25 cellular contexts compared by ENCODE assay signal in the genomic region with DNA sequence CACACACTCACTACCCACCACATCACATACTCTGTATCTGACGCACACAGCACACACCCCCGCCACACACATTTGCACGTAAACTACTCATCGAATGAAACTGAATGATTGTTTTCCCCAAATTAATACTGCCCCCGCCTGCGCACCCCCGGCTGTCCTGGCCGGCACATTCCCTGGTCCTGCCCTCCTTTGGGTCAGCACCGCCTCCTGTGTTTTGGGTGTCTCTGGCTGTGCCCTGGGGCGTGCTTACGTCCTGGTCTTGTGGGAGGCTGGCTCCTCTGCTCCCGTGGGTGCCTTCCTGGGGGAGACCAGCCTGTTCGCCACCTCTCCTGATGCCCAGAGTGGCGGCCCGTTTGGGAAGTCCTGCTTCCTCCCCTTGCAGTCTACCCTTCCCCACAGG.
"Had no signal": no experiment of that assay in that cellular context is flagged by ENCODE, and none has a peak within 500 bp of the region (broad histone marks: within the 10 kb centered on the region; RNA-seq: fewer than 3 reads in every experiment).

No MANE protein-coding gene starts in this region.

- H3K9me3 Mint-ChIP-seq: activated T-helper 1 cell treated with anti-CD3 and anti-CD28 coated beads, Interleukin-12 subunit alpha, Interleukin-12 subunit beta, Interleukin-2, Interleukin-4 antibody, amounts not matched to agents 30 ng/mL and 10 ng/mL and 1 ng/mL, durations not matched to agents 14 hours and 24 hours and 36 hours; dendritic cell treated with granulocyte-macrophage colony-stimulating factor and Interleukin-4, amounts not matched to agents 40 ng/mL and 50 ng/mL, for 4 days; neural crest cell; T-helper 2 cell treated with Interferon-gamma antibody and Interleukin-4, amounts not matched to agents 5 μg/mL and 100 μg/mL, for 36 hours had no signal

- H3K4me1 ChIP-seq: esophagus muscularis mucosa, heart right ventricle, pancreas, psoas muscle, right atrium auricular region, testis, transverse colon, uterus had no signal

- H3K4me3 Mint-ChIP-seq: activated CD4-positive, alpha-beta T cell treated with anti-CD3 and anti-CD28 coated beads for 36 hours; activated T-helper 1 cell treated with anti-CD3 and anti-CD28 coated beads, Interleukin-12 subunit alpha, Interleukin-12 subunit beta, Interleukin-2, Interleukin-4 antibody, amounts not matched to agents 30 ng/mL and 10 ng/mL and 1 ng/mL, durations not matched to agents 14 hours and 24 hours and 36 hours; dendritic cell treated with granulocyte-macrophage colony-stimulating factor and Interleukin-4, amounts not matched to agents 40 ng/mL and 50 ng/mL, for 4 days; neural crest cell; T-helper 2 cell treated with Interferon-gamma antibody and Interleukin-4, amounts not matched to agents 5 μg/mL and 100 μg/mL, for 36 hours had no signal

- H3K27me3 ChIP-seq: esophagus muscularis mucosa, pancreas, right atrium auricular region, testis, transverse colon, uterus had no signal

- H3K36me3 ChIP-seq: esophagus muscularis mucosa, heart right ventricle, pancreas, right atrium auricular region, transverse colon, uterus had no signal

- H3K27ac Mint-ChIP-seq: activated CD4-positive, alpha-beta T cell treated with anti-CD3 and anti-CD28 coated beads for 36 hours; activated T-helper 1 cell treated with anti-CD3 and anti-CD28 coated beads, Interleukin-12 subunit alpha, Interleukin-12 subunit beta, Interleukin-2, Interleukin-4 antibody, amounts not matched to agents 30 ng/mL and 10 ng/mL and 1 ng/mL, durations not matched to agents 14 hours and 24 hours and 36 hours; dendritic cell treated with granulocyte-macrophage colony-stimulating factor and Interleukin-4, amounts not matched to agents 40 ng/mL and 50 ng/mL, for 4 days; T-helper 2 cell treated with Interferon-gamma antibody and Interleukin-4, amounts not matched to agents 5 μg/mL and 100 μg/mL, for 36 hours had no signal

- H3K27ac ChIP-seq: esophagus muscularis mucosa, heart right ventricle, pancreas, psoas muscle, right atrium auricular region, testis, transverse colon, uterus had no signal

- DNase-seq: activated CD4-positive, alpha-beta T cell treated with anti-CD3 and anti-CD28 coated beads for 36 hours; activated CD4-positive, alpha-beta T cell treated with anti-CD3 and anti-CD28 coated beads, Interleukin-2, amount 50 U/mL, for 4 hours; activated CD4-positive, CD25-positive, alpha-beta regulatory T cell; activated gamma-delta T cell treated with Interleukin-2 at 50 U/mL for 16 hours; activated T-cell treated with anti-CD3 and anti-CD28 coated beads for 4 hours; amniotic stem cell; central memory CD4-positive, alpha-beta T cell; foreskin melanocyte; heart right ventricle; mesendoderm; nucleus accumbens; psoas muscle; stimulated activated CD4-positive, alpha-beta T cell treated with anti-CD3 and anti-CD28 coated beads, Interleukin-2, amount 100 ng/mL, for 48 hours; stimulated activated naive CD8-positive, alpha-beta T cell treated with anti-CD3 and anti-CD28 coated beads, Interleukin-15, Interleukin-2, amounts not matched to agents 100 U/mL and 50 U/mL, for 24 hours; T-helper 1 cell; testis; transverse colon; uterus had no signal

- ATAC-seq: activated CD4-positive, alpha-beta T cell treated with anti-CD3 and anti-CD28 coated beads for 36 hours; pancreas; psoas muscle; stimulated activated naive CD8-positive, alpha-beta T cell treated with anti-CD3 and anti-CD28 coated beads, Interleukin-15, Interleukin-2, amounts not matched to agents 100 U/mL and 50 U/mL, for 24 hours had no signal

- H3K9me3 ChIP-seq: esophagus muscularis mucosa, heart right ventricle, pancreas, psoas muscle, right atrium auricular region, testis, transverse colon, uterus had no signal

- H3K27me3 Mint-ChIP-seq: activated CD4-positive, alpha-beta T cell treated with anti-CD3 and anti-CD28 coated beads for 36 hours had no signal

- H3K4me3 ChIP-seq: esophagus muscularis mucosa, heart right ventricle, pancreas, psoas muscle, right atrium auricular region, testis, transverse colon, uterus had no signal
